ENCODE assay signal across 7 cellular contexts in the genomic region with DNA sequence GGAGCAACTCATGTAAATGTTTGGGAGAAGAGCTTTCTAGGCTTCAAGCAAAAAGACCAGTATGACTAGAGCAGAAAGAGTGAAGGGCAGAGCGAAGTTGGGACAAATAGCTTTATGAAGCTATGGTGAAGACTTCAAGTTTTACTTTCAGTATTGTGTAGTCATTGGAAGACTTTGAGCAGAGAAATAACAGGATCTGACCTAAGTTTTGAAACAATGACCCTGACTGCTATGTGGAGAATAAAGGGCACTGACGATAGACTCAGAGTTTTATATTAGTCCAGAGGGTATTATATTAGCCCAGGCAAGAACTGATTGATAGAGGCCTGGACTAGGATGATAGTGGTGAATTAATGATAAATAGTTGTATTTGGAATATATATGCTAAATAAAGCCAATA.
"Had no signal": no experiment of that assay in that cellular context is flagged by ENCODE, and none has a peak within 500 bp of the region (broad histone marks: within the 10 kb centered on the region; RNA-seq: fewer than 3 reads in every experiment).

No MANE protein-coding gene starts in this region.

- H3K4me3 Mint-ChIP-seq: HFFc6, IgD-negative memory B cell had no signal

- H3K27me3 Mint-ChIP-seq: IgD-negative memory B cell had no signal

- H3K9me3 ChIP-seq: HAP-1 had no signal

- DNase-seq: GM23248, GOT3, H7, HFFc6 had no signal

- H3K9ac ChIP-seq: GM23248 had no signal

- H2AFZ ChIP-seq: GM23248 had no signal

- H3K27ac ChIP-seq: GM23248, HL-60 had no signal

- H3K36me3 ChIP-seq: HAP-1 had no signal

- H3K36me3 Mint-ChIP-seq: IgD-negative memory B cell had no signal

- H3K27ac Mint-ChIP-seq: HFFc6, IgD-negative memory B cell had no signal

- H3K9me3 Mint-ChIP-seq: HFFc6 had no signal

- H3K4me1 Mint-ChIP-seq: IgD-negative memory B cell had no signal

- H3K4me1 ChIP-seq: HAP-1 had no signal

- H3K4me3 ChIP-seq: GM23248, HAP-1 had no signal
